ENCODE assay signal across 17 cellular contexts in genomic region chr2:229869226-229869625, GRCh38. TPM values are rescaled to one million over a fixed set of nuclear protein-coding genes. Genes with fewer than 3 reads are reported as not detected.
A peak's percentile ranks its signal among the peaks of the same experiment; 100 is the strongest.
DNase-seq lines count a peak whose midpoint lies in the region; ATAC-seq, FAIRE-seq and TF ChIP-seq lines count a peak whose summit lies in the region.
"Had no signal": no experiment of that assay in that cellular context is flagged by ENCODE, and none has a peak within 500 bp of the region (broad histone marks: within the 10 kb centered on the region; RNA-seq: fewer than 3 reads in every experiment).

No MANE protein-coding gene starts in this region.

- no peak for TF ChIP-seq CTCF in HepG2 (CRISPR knock-in tag; IDR thresholded peaks at IDR 0.05)

- ATAC-seq in stimulated activated naive CD8-positive, alpha-beta T cell treated with anti-CD3 and anti-CD28 coated beads, Interleukin-15, amount 100 ng/mL, for 72 hours, result peak; percentile 49
- no peak for ATAC-seq in stimulated activated naive CD8-positive, alpha-beta T cell treated with anti-CD3 and anti-CD28 coated beads, Interleukin-15, Interleukin-2, amounts not matched to agents 100 U/mL and 50 U/mL, for 24 hours
- ATAC-seq in HG02798 (IDR thresholded peaks at IDR 0.05; ENCODE audit: poor library complexity, unreplicated experiment) (peak; percentile 61), HepG2 (no peak), HG03045 (IDR thresholded peaks at IDR 0.05; ENCODE audit: unreplicated experiment) (no peak), GM19324 (IDR thresholded peaks at IDR 0.05; ENCODE audit: low FRiP score, unreplicated experiment) (no peak)
- ATAC-seq: activated CD8-positive, alpha-beta T cell treated with anti-CD3 and anti-CD28 coated beads, Interleukin-2, amount 10 ng/mL, durations not matched to agents 7 days and 5 days; pancreas had no signal

- CTCF ChIA-PET in HepG2 (lab: Yijun Ruan, JAX; ENCODE audit: low intra/inter-chr PET ratio, low total read pairs), result no interaction called here

- in situ Hi-C loops in HepG2 (cut with HindIII; ENCODE audit: extremely low pct_ligation_motif_present, low pct_unique_long_range_greater_than_20kb), result no loop called here

- no peaks in the 10 kb centered on the region for H3K27me3 ChIP-seq in HepG2 (ENCODE audit: control insufficient read depth in 1 of 2, insufficient read depth in 2 of 2, low read length in 2 of 2)
- H3K27me3 ChIP-seq: adrenal gland, pancreas had no signal

- FAIRE-seq in HepG2 (lab: Jason Lieb, UNC), result no peak
- FAIRE-seq: pancreas had no signal

- intact Hi-C loops in HepG2 (cut with micrococcal nuclease; ENCODE audit: unreplicated experiment), result no loop called here

- 97% methylated on average over 3 of the region's 3 CpGs for WGBS in HepG2 (ENCODE audit: low lambda C conversion rate)

- no peak overlapping the region for H3K27ac ChIP-seq in HepG2 (ENCODE audit: extremely low read length, insufficient read depth, low read length)
- H3K27ac ChIP-seq: adrenal gland, GM23248, pancreas had no signal

- H3K9me3 ChIP-seq in HepG2 (ENCODE audit: low read length), result no peaks in the 10 kb centered on the region
- H3K9me3 ChIP-seq: adrenal gland, pancreas had no signal

- H2AFZ ChIP-seq in HepG2 (ENCODE audit: low read length), result no peak overlapping the region
- H2AFZ ChIP-seq: GM23248 had no signal

- POLR2A ChIA-PET in HepG2 (lab: Yijun Ruan, JAX), result no interaction called here

- no TSS peak for BruUV-seq in HepG2 (replicated peaks; lab: Mats Ljungman, UMichigan)

- H3K27me3 Mint-ChIP-seq in stimulated activated naive CD8-positive, alpha-beta T cell treated with anti-CD3 and anti-CD28 coated beads, Interleukin-15, amount 100 ng/mL, for 72 hours, result no peaks in the 10 kb centered on the region

- no peak overlapping the region for H3K4me2 ChIP-seq in HepG2 (ENCODE audit: low read depth, low read length)

- peaks cover 5 to 46% of the 10 kb centered on the region in 2 experiments for H3K36me3 ChIP-seq in HepG2 (replicated peaks in 1 of 2; ENCODE audit: control insufficient read depth in 1 of 2, insufficient read depth in 2 of 2, low read length in 2 of 2)
- H3K36me3 ChIP-seq: adrenal gland, pancreas had no signal

- H3K79me2 ChIP-seq in HepG2 (ENCODE audit: insufficient read depth, low read length), result peaks cover 78% of the 10 kb centered on the region

- TF ChIP-seq EP300 in HepG2 (IDR thresholded peaks at IDR 0.05; ENCODE audit: low read depth in 2 of 2, low read length in 2 of 2), result no peak
- no peak for TF ChIP-seq EP300 in HepG2 (CRISPR knock-in tag; IDR thresholded peaks at IDR 0.05; ENCODE audit: borderline replicate concordance)

- peak overlapping the region in 1 of 2 donors; percentile 12 for H3K27ac Mint-ChIP-seq in stimulated activated naive CD8-positive, alpha-beta T cell treated with anti-CD3 and anti-CD28 coated beads, Interleukin-15, amount 100 ng/mL, for 72 hours
- H3K27ac Mint-ChIP-seq: activated CD8-positive, alpha-beta T cell treated with anti-CD3 and anti-CD28 coated beads, Interleukin-2, amount 10 ng/mL, durations not matched to agents 7 days and 5 days had no signal

- peaks cover 58% of the 10 kb centered on the region for H3K4me1 Mint-ChIP-seq in stimulated activated naive CD8-positive, alpha-beta T cell treated with anti-CD3 and anti-CD28 coated beads, Interleukin-15, amount 100 ng/mL, for 72 hours

- no peak overlapping the region for H3K4me3 Mint-ChIP-seq in stimulated activated naive CD8-positive, alpha-beta T cell treated with anti-CD3 and anti-CD28 coated beads, Interleukin-15, amount 100 ng/mL, for 72 hours
- H3K4me3 Mint-ChIP-seq: activated CD8-positive, alpha-beta T cell treated with anti-CD3 and anti-CD28 coated beads, Interleukin-2, amount 10 ng/mL, durations not matched to agents 7 days and 5 days had no signal

- TF ChIP-seq RAD21 in HepG2 (CRISPR knock-in tag; IDR thresholded peaks at IDR 0.05), result no peak

- H4K20me1 ChIP-seq in HepG2 (ENCODE audit: insufficient read depth, low read length), result peaks cover 5% of the 10 kb centered on the region; the same call in 1 of the 2 replicates

- no peak overlapping the region for H3K4me3 ChIP-seq in HepG2 (replicated peaks in 1 of 3; ENCODE audit: insufficient read depth in 1 of 3, low read depth in 2 of 3, low read length in 3 of 3)
- H3K4me3 ChIP-seq: adrenal gland, GM23248, pancreas had no signal

- H3K9ac ChIP-seq in HepG2 (ENCODE audit: insufficient read depth, low read depth, low read length), result no peak overlapping the region
- H3K9ac ChIP-seq: GM23248 had no signal

- no peaks in the 10 kb centered on the region for H3K9me3 Mint-ChIP-seq in stimulated activated naive CD8-positive, alpha-beta T cell treated with anti-CD3 and anti-CD28 coated beads, Interleukin-15, amount 100 ng/mL, for 72 hours

- DNase-seq in stimulated activated naive CD8-positive, alpha-beta T cell treated with anti-CD3 and anti-CD28 coated beads, Interleukin-15, amount 100 ng/mL, for 72 hours, result no peak
- no peak for DNase-seq in stimulated activated naive CD8-positive, alpha-beta T cell treated with anti-CD3 and anti-CD28 coated beads, Interleukin-15, Interleukin-2, amounts not matched to agents 100 U/mL and 50 U/mL, for 24 hours
- DNase-seq in HepG2 (ENCODE audit: low spot score) (no peak), RPMI8226 (no peak)
- DNase-seq: activated CD8-positive, alpha-beta T cell treated with anti-CD3 and anti-CD28 coated beads, Interleukin-2, amount 10 ng/mL, durations not matched to agents 7 days and 5 days; adrenal gland; COR-L47; glutamatergic neuron; GM23248; NCI-H187; NCI-H446 treated with DMSO at 0.1 percent for 48 hours; pancreas; SIG-M5; stimulated activated CD4-positive, alpha-beta T cell treated with anti-CD3 and anti-CD28 coated beads, Interleukin-4, amount 100 ng/mL, for 1 hour had no signal

- H3K4me1 ChIP-seq in HepG2 (ENCODE audit: insufficient read depth, low read length), result peaks cover 12% of the 10 kb centered on the region

- no peak for TF ChIP-seq POLR2A in HepG2 (IDR thresholded peaks at IDR 0.05; ENCODE audit: insufficient read depth in 1 of 2, low read depth in 2 of 2, low read length in 2 of 2)

TF ChIP-seq in HepG2, 621 proteins besides CTCF, POLR2A, EP300 and RAD21:
- TF ChIP-seq ATF7 (IDR thresholded peaks at IDR 0.05) (peak; percentile 32; the same call in 1 of the 2 replicates), ATF7 (CRISPR knock-in tag; IDR thresholded peaks at IDR 0.05) (no peak), HDAC1 (CRISPR knock-in tag; IDR thresholded peaks at IDR 0.05) (no peak)

RNA-seq across cellular contexts. Expression of gene TRIP12, which starts 52.6 kb away (rescaled TPM):
- 153 and 257 TPM in 2 replicates for total RNA-seq in HepG2 (2016; rRNA removed; fragmentation: Illumina TruSeq; extraction: Trizol)
- 75.6 and 85.5 TPM in 2 replicates for total RNA-seq in HepG2 (2016; cell fraction: cytosol; rRNA removed; fragmentation: Illumina TruSeq; extraction: Trizol; ENCODE audit: low read depth)
- total RNA-seq in HepG2 (2016; cell fraction: insoluble cytoplasmic fraction; rRNA removed; fragmentation: Illumina TruSeq; extraction: Trizol), result 145 and 246 TPM in 2 replicates
- total RNA-seq in HepG2 (2016; cell fraction: membrane; rRNA removed; fragmentation: Illumina TruSeq; extraction: Trizol), result 97.0 and 102 TPM in 2 replicates
- 186 and 205 TPM in 2 replicates for total RNA-seq in HepG2 (2016; cell fraction: nucleus; rRNA removed; fragmentation: Illumina TruSeq; extraction: Trizol)
- polyA plus RNA-seq in HepG2 (2011; rRNA removed), result 56.8 and 72.1 TPM in 2 replicates
- 25.2 and 33.4 TPM in 2 replicates for polyA plus RNA-seq in HepG2 (2011; cell fraction: cytosol; rRNA removed)
- 102 and 112 TPM in 2 replicates for polyA plus RNA-seq in HepG2 (2011; cell fraction: nucleus; rRNA removed)
- 70.4 and 84.2 TPM in 2 replicates for polyA plus RNA-seq in HepG2 (2012)
- polyA plus RNA-seq in HepG2 (2016; cell fraction: cytosol; fragmentation: Illumina TruSeq; extraction: Trizol; ENCODE audit: low read depth), result 2.6 and 2.8 TPM in 2 replicates
- polyA plus RNA-seq in HepG2 (2016; cell fraction: insoluble cytoplasmic fraction; fragmentation: Illumina TruSeq; extraction: Trizol; ENCODE audit: low read depth), result 104 and 118 TPM in 2 replicates
- 9.5 and 10.0 TPM in 2 replicates for polyA plus RNA-seq in HepG2 (2016; cell fraction: membrane; fragmentation: Illumina TruSeq; extraction: Trizol; ENCODE audit: low read depth)
- 135 and 150 TPM in 2 replicates for polyA plus RNA-seq in HepG2 (2016; cell fraction: nucleus; fragmentation: Illumina TruSeq; extraction: Trizol; ENCODE audit: insufficient read depth, low read depth)
- 217 and 262 TPM in 2 replicates for polyA minus RNA-seq in HepG2 (2011; rRNA and poly(A)+ RNA removed; ENCODE audit: low replicate concordance)
- 162 and 168 TPM in 2 replicates for polyA minus RNA-seq in HepG2 (2011; cell fraction: cytosol; rRNA and poly(A)+ RNA removed)
- 435 and 493 TPM in 2 replicates for polyA minus RNA-seq in HepG2 (2011; cell fraction: nucleus; rRNA and poly(A)+ RNA removed)

RNA-seq across cellular contexts. Expression of gene FBXO36, which starts 53.1 kb away (rescaled TPM):
- 2.8 and 4.0 TPM in 2 replicates for total RNA-seq in HepG2 (2016; rRNA removed; fragmentation: Illumina TruSeq; extraction: Trizol)
- 0.61 and 0.62 TPM in 2 replicates for total RNA-seq in HepG2 (2016; cell fraction: cytosol; rRNA removed; fragmentation: Illumina TruSeq; extraction: Trizol; ENCODE audit: low read depth)
- 2.9 and 3.9 TPM in 2 replicates for total RNA-seq in HepG2 (2016; cell fraction: insoluble cytoplasmic fraction; rRNA removed; fragmentation: Illumina TruSeq; extraction: Trizol)
- 1.4 and 1.5 TPM in 2 replicates for total RNA-seq in HepG2 (2016; cell fraction: membrane; rRNA removed; fragmentation: Illumina TruSeq; extraction: Trizol)
- 2.1 and 2.5 TPM in 2 replicates for total RNA-seq in HepG2 (2016; cell fraction: nucleus; rRNA removed; fragmentation: Illumina TruSeq; extraction: Trizol)
- polyA plus RNA-seq in HepG2 (2011; rRNA removed), result 2.1 and 2.8 TPM in 2 replicates
- 1.7 and 2.1 TPM in 2 replicates for polyA plus RNA-seq in HepG2 (2011; cell fraction: cytosol; rRNA removed)
- polyA plus RNA-seq in HepG2 (2011; cell fraction: nucleus; rRNA removed), result 0.68 and 0.79 TPM in 2 replicates
- polyA plus RNA-seq in HepG2 (2012), result 1.7 TPM in 2 replicates
- 0.36 and 0.38 TPM in 2 replicates for polyA plus RNA-seq in HepG2 (2016; cell fraction: cytosol; fragmentation: Illumina TruSeq; extraction: Trizol; ENCODE audit: low read depth)
- 2.8 and 3.6 TPM in 2 replicates for polyA plus RNA-seq in HepG2 (2016; cell fraction: insoluble cytoplasmic fraction; fragmentation: Illumina TruSeq; extraction: Trizol; ENCODE audit: low read depth)
- 0.76 and 0.81 TPM in 2 replicates for polyA plus RNA-seq in HepG2 (2016; cell fraction: membrane; fragmentation: Illumina TruSeq; extraction: Trizol; ENCODE audit: low read depth)
- 2.5 and 2.6 TPM in 2 replicates for polyA plus RNA-seq in HepG2 (2016; cell fraction: nucleus; fragmentation: Illumina TruSeq; extraction: Trizol; ENCODE audit: insufficient read depth, low read depth)
- polyA minus RNA-seq in HepG2 (2011; rRNA and poly(A)+ RNA removed; ENCODE audit: low replicate concordance), result 1.1 and 2.9 TPM in 2 replicates
- 1.3 and 2.2 TPM in 2 replicates for polyA minus RNA-seq in HepG2 (2011; cell fraction: cytosol; rRNA and poly(A)+ RNA removed)
- polyA minus RNA-seq in HepG2 (2011; cell fraction: nucleus; rRNA and poly(A)+ RNA removed), result 1.9 and 2.2 TPM in 2 replicates

Comparison
In these comparisons a context has a peak if more than half of its experiments do, and no peak if none do; other contexts are left out.
1. ATAC-seq: peak in stimulated activated naive CD8-positive, alpha-beta T cell treated with anti-CD3 and anti-CD28 coated beads, Interleukin-15, amount 100 ng/mL, for 72 hours (single experiment) and HG02798 (single experiment); none in stimulated activated naive CD8-positive, alpha-beta T cell treated with anti-CD3 and anti-CD28 coated beads, Interleukin-15, Interleukin-2, amounts not matched to agents 100 U/mL and 50 U/mL, for 24 hours (single experiment), HepG2 (single experiment), HG03045 (single experiment) and GM19324 (single experiment).